15 cellular contexts compared by ENCODE assay signal in genomic region chr10:102175415-102175814, GRCh38. TPM values are rescaled to one million over a fixed set of nuclear protein-coding genes. Genes with fewer than 3 reads are reported as not detected.
DNase-seq lines count a peak whose midpoint lies in the region; ATAC-seq, FAIRE-seq and TF ChIP-seq lines count a peak whose summit lies in the region.
"Had no signal": no experiment of that assay in that cellular context is flagged by ENCODE, and none has a peak within 500 bp of the region (broad histone marks: within the 10 kb centered on the region; RNA-seq: fewer than 3 reads in every experiment).

No MANE protein-coding gene starts in this region.

- no peaks in the 10 kb centered on the region for H3K79me2 ChIP-seq in fibroblast of lung (ENCODE audit: control insufficient read depth, insufficient read depth, low read length)

- no peaks in the 10 kb centered on the region for H3K4me1 ChIP-seq in fibroblast of lung (ENCODE audit: control insufficient read depth, extremely low read depth, insufficient read depth, low read length)
- H3K4me1 ChIP-seq: Caco-2, pancreas, tibial nerve had no signal

- no peak for ATAC-seq in activated CD4-positive, CD25-positive, alpha-beta regulatory T cell treated with anti-CD3 and anti-CD28 coated beads, Interleukin-2, amount 50 U/mL, for 24 hours
- ATAC-seq: left cardiac atrium, pancreas had no signal

- H3K27ac Mint-ChIP-seq in CD14-positive monocyte = no peak overlapping the region
- H3K27ac Mint-ChIP-seq: activated CD4-positive, alpha-beta memory T cell treated with anti-CD3 and anti-CD28 coated beads for 36 hours had no signal

- no peak for FAIRE-seq in GM12892 (lab: Jason Lieb, UNC)
- FAIRE-seq: pancreas had no signal

- peak; percentile 67 for DNase-seq in EL
- DNase-seq in M059J (ENCODE audit: low read depth) = peak; percentile 44
- DNase-seq in fibroblast of lung (ENCODE audit: low read depth in 2 of 2) = peak; percentile 20 to 73
- DNase-seq in skeletal muscle cell (ENCODE audit: low read depth) = peak; percentile 31
- no peak for DNase-seq in CD14-positive monocyte (ENCODE audit: low spot score)
- no peak for DNase-seq in GM12892 (ENCODE audit: insufficient read length)
- DNase-seq: activated CD4-positive, alpha-beta memory T cell treated with anti-CD3 and anti-CD28 coated beads for 36 hours; Caco-2; left cardiac atrium; NCI-H1417 treated with DMSO at 0.1 percent for 48 hours; pancreas had no signal

- H2AFZ ChIP-seq in fibroblast of lung (ENCODE audit: low read length) = peak overlapping the region; percentile 6

- peaks cover 1 to 11% (median 10%) of the 10 kb centered on the region in 3 donors for H3K27me3 Mint-ChIP-seq in CD14-positive monocyte (ENCODE audit: low read depth in 3 of 3)

- no peaks in the 10 kb centered on the region for H3K36me3 ChIP-seq in fibroblast of lung (ENCODE audit: control insufficient read depth, insufficient read depth, low read length)
- H3K36me3 ChIP-seq: pancreas, tibial nerve had no signal

- no peak for TF ChIP-seq CTCF in fibroblast of lung (conservative IDR thresholded peaks at IDR 0.05 in 1 of 2, IDR thresholded peaks at IDR 0.05 in 1 of 2; ENCODE audit: low read depth in 1 of 2, low read length in 2 of 2)
- TF ChIP-seq CTCF in CD14-positive monocyte (IDR thresholded peaks at IDR 0.05) = no peak

- H3K4me1 Mint-ChIP-seq in CD14-positive monocyte = no peaks in the 10 kb centered on the region

- no peaks in the 10 kb centered on the region for H3K9me3 ChIP-seq in fibroblast of lung (ENCODE audit: control insufficient read depth, insufficient read depth, low read depth, low read length)
- H3K9me3 ChIP-seq: Caco-2, pancreas, tibial nerve had no signal

- no peaks in the 10 kb centered on the region for H4K20me1 ChIP-seq in fibroblast of lung (ENCODE audit: control insufficient read depth, extremely low read depth, insufficient read depth, low read length)

- H3K9me3 Mint-ChIP-seq in CD14-positive monocyte = peaks cover 0 to 2% (median 0%) of the 10 kb centered on the region in 7 donors
- H3K9me3 Mint-ChIP-seq: activated CD4-positive, alpha-beta memory T cell treated with anti-CD3 and anti-CD28 coated beads for 36 hours had no signal

- no peak for TF ChIP-seq POLR2A in GM12892 (IDR thresholded peaks at IDR 0.05; ENCODE audit: low read depth, low read length)

- no peak overlapping the region for H3K4me2 ChIP-seq in fibroblast of lung (ENCODE audit: extremely low read depth, insufficient read depth, low read length)

- no peak overlapping the region for H3K9ac ChIP-seq in fibroblast of lung (ENCODE audit: insufficient read depth, low read length)

- H3K27me3 ChIP-seq in fibroblast of lung (ENCODE audit: control insufficient read depth, insufficient read depth, low read length) = no peaks in the 10 kb centered on the region
- H3K27me3 ChIP-seq: pancreas had no signal

- intact Hi-C loops in CD14-positive monocyte (cut with micrococcal nuclease) = no loop called here

- no peaks in the 10 kb centered on the region for H3K36me3 Mint-ChIP-seq in CD14-positive monocyte
- H3K36me3 Mint-ChIP-seq: activated CD4-positive, alpha-beta memory T cell treated with anti-CD3 and anti-CD28 coated beads for 36 hours had no signal

- H3K4me3 Mint-ChIP-seq in CD14-positive monocyte = no peak overlapping the region
- H3K4me3 Mint-ChIP-seq: activated CD4-positive, alpha-beta memory T cell treated with anti-CD3 and anti-CD28 coated beads for 36 hours had no signal

- H3K4me3 ChIP-seq in fibroblast of lung (replicated peaks in 1 of 4; ENCODE audit: control extremely low read depth in 1 of 4, insufficient read depth in 1 of 4, low read depth in 3 of 4, low read length in 4 of 4) = no peak overlapping the region
- no peak overlapping the region for H3K4me3 ChIP-seq in skeletal muscle cell (ENCODE audit: low read depth, low read length)
- H3K4me3 ChIP-seq: coronary artery, pancreas, skin epidermis, tibial nerve had no signal

- no peak overlapping the region for H3K27ac ChIP-seq in fibroblast of lung (ENCODE audit: insufficient read depth, low read length)
- H3K27ac ChIP-seq: coronary artery, pancreas, skin epidermis, tibial nerve had no signal

RNA-seq across cellular contexts. Expression of gene NOLC1, which starts 23.2 kb away (rescaled TPM):
- 50.7 and 63.0 TPM in 2 replicates for total RNA-seq in M059J (2014; rRNA removed; shearing (Covaris generic))
- total RNA-seq in fibroblast of lung = 16.5 and 23.4 TPM in 2 replicates
- polyA plus RNA-seq in fibroblast of lung = 64.7 and 105 TPM in 2 replicates
- polyA plus RNA-seq in fibroblast of lung (2012) = 34.1 and 48.1 TPM in 2 replicates
- polyA minus RNA-seq in fibroblast of lung (ENCODE audit: low replicate concordance) = 3.0 and 19.3 TPM in 2 replicates
- polyA plus RNA-seq in CD14-positive monocyte = 10 to 100 TPM in 1 of 2 donors, 1 to 10 TPM in 1; 10.0 to 19.3 TPM
- 75.2 TPM for polyA plus RNA-seq in GM12892 (2012; ENCODE audit: missing spikeins)

RNA-seq across cellular contexts. Expression of gene PPRC1, which starts 42.6 kb away (rescaled TPM):
- 14.7 and 15.1 TPM in 2 replicates for total RNA-seq in M059J (2014; rRNA removed; shearing (Covaris generic))
- 9.9 and 10.0 TPM in 2 replicates for total RNA-seq in fibroblast of lung
- polyA plus RNA-seq in fibroblast of lung (13.5 and 21.0 TPM in 2 replicates), CD14-positive monocyte (1 to 10 TPM; 1.1 to 2.5 TPM)
- polyA plus RNA-seq in fibroblast of lung (2012) = 22.5 and 29.0 TPM in 2 replicates
- 129 and 156 TPM in 2 replicates for polyA minus RNA-seq in fibroblast of lung (ENCODE audit: low replicate concordance)
- 19.6 TPM for polyA plus RNA-seq in GM12892 (2012; ENCODE audit: missing spikeins)

RNA-seq across cellular contexts. Expression of gene ELOVL3, which starts 50.7 kb away (rescaled TPM):
- 0.17 and 0.27 TPM in 2 replicates for total RNA-seq in M059J (2014; rRNA removed; shearing (Covaris generic))
- total RNA-seq in fibroblast of lung = 0.26 and 0.66 TPM in 2 replicates
- polyA plus RNA-seq in fibroblast of lung (0.24 and 0.27 TPM in 2 replicates), CD14-positive monocyte (1 to 10 TPM; 2.2 to 3.2 TPM)
- polyA plus RNA-seq in fibroblast of lung (2012) = 0.08 and 0.30 TPM in 2 replicates
- 3.0 TPM in 1 of 2 replicates, not detected in the other for polyA minus RNA-seq in fibroblast of lung (ENCODE audit: low replicate concordance)
- 0.19 TPM for polyA plus RNA-seq in GM12892 (2012; ENCODE audit: missing spikeins)
- total RNA-seq: pancreas, tibial nerve had no signal

RNA-seq across cellular contexts. Expression of gene LDB1, which starts 55.2 kb away (rescaled TPM):
- 19.2 and 25.0 TPM in 2 replicates for total RNA-seq in M059J (2014; rRNA removed; shearing (Covaris generic))
- total RNA-seq in fibroblast of lung = 39.5 and 45.1 TPM in 2 replicates
- polyA plus RNA-seq in fibroblast of lung (41.6 and 50.6 TPM in 2 replicates), CD14-positive monocyte (10 to 100 TPM in 1 of 2 donors, 1 to 10 TPM in 1; 8.7 to 21.9 TPM)
- 38.5 and 46.9 TPM in 2 replicates for polyA plus RNA-seq in fibroblast of lung (2012)
- 162 and 205 TPM in 2 replicates for polyA minus RNA-seq in fibroblast of lung (ENCODE audit: low replicate concordance)
- polyA plus RNA-seq in GM12892 (2012; ENCODE audit: missing spikeins) = 24.3 TPM

Comparison
In these comparisons a context has a peak if more than half of its experiments do, and no peak if none do; other contexts are left out.
1. DNase-seq: peak in EL (single experiment), M059J (single experiment), fibroblast of lung (2 of 2) and skeletal muscle cell (single experiment); none in CD14-positive monocyte (single experiment) and GM12892 (single experiment).